8 cellular contexts compared by ENCODE assay signal in the genomic region with DNA sequence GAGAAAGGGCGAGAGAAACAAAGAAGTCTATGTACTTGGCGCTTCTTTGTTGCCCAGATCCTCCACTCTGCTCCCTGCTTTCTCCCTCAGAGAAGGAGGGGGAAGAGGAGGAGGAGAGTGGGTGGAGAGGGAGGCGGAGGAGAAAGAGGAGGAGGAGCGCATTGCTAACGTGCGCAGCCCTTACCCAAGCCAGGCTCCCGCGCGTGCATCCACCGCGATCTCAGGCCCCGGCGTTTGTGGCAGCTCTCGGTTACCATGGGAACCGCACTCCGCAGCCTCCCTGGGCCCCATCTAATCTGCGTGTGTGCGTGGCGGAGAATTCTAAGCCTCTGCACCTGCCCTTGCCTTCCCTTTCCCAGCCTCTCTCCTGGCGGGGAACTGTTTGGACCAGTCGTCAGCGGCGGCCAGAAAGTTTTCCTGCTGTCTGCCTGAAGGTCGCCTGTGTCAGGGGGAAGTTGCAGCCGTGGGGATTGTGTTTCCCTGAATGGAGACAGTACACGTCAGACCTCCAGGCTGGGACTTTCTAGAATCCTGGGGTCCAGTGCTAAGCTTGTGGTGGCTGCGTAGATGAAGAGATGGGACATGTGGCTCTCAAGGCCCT. TPM values are rescaled to one million over a fixed set of nuclear protein-coding genes. Genes with fewer than 3 reads are reported as not detected.
DNase-seq lines count a peak whose midpoint lies in the region; ATAC-seq, FAIRE-seq and TF ChIP-seq lines count a peak whose summit lies in the region.

A gene (minus strand): TSS at position 239 of the 601 bp plus-strand sequence. CDS start 18,734 bp downstream, outside the sequence.

- peak in 3 of 4 donors; percentile 11 to 51 (median 30) for ATAC-seq in right lobe of liver
- peak; percentile 54 for ATAC-seq in aorta (ENCODE audit: low FRiP score)
- no peak for ATAC-seq in GM21825 (IDR thresholded peaks at IDR 0.05; ENCODE audit: unreplicated experiment)
- ATAC-seq in HG03342 (IDR thresholded peaks at IDR 0.05; ENCODE audit: unreplicated experiment) = no peak

- no peak for FAIRE-seq in HTR-8/SVneo (lab: Jason Lieb, UNC)

- 21% methylated on average over 8 of the region's 27 CpGs for WGBS in right lobe of liver (ENCODE audit: insufficient coverage, low coverage, low lambda C conversion rate, missing lambda C conversion rate)
- WGBS in aorta, 2 donors = 3 to 4% methylated on average over 26 to 27 of the region's 27 CpGs

- H3K4me3 ChIP-seq in right lobe of liver (no peak within 1 kb of the TSS), aorta (ENCODE audit: low read length in 2 of 2) (no peak within 1 kb of the TSS)

- no peak for TF ChIP-seq CTCF in right lobe of liver (IDR thresholded peaks at IDR 0.05)

- H3K27me3 ChIP-seq in right lobe of liver (no peaks in the 10 kb centered on the region), aorta (ENCODE audit: control insufficient read depth in 1 of 2, insufficient read depth in 2 of 2, low read length in 1 of 2) (peaks cover 0 to 2% of the 10 kb centered on the region in 2 donors)

- peak; percentile 66 for DNase-seq in Ammon's horn (ENCODE audit: low spot score)
- DNase-seq in NCI-H1105 (lab: John Stamatoyannopoulos, UW) = peak; percentile 58
- peak in 52 of 61 donors; percentile 1 to 88 (median 30) for DNase-seq in caudate nucleus (lab: John Stamatoyannopoulos, UW)
- no peak for DNase-seq in right lobe of liver
- DNase-seq in aorta = peak in 1 of 2 donors; percentile 52
- no peak for DNase-seq in HTR-8/SVneo (ENCODE audit: insufficient read length, low spot score)

- TF ChIP-seq POLR2A in right lobe of liver (IDR thresholded peaks at IDR 0.05) = no peak

- intact Hi-C loops in right lobe of liver (cut with DNase I) = no loop called here
- intact Hi-C loops in aorta (cut with DNase I) = no loop called here

- no peaks in the 10 kb centered on the region for H3K4me1 ChIP-seq in right lobe of liver
- no peaks in the 10 kb centered on the region for H3K4me1 ChIP-seq in aorta (ENCODE audit: control insufficient read depth in 1 of 2, insufficient read depth in 2 of 2, low read length in 2 of 2)

- H3K9me3 ChIP-seq in right lobe of liver = no peaks in the 10 kb centered on the region
- no peaks in the 10 kb centered on the region for H3K9me3 ChIP-seq in aorta (ENCODE audit: control insufficient read depth, low read length)

- no peak within 1 kb of the TSS for H3K27ac ChIP-seq in caudate nucleus (ENCODE audit: low read depth, low read length)
- H3K27ac ChIP-seq in right lobe of liver = no peak within 1 kb of the TSS
- no peak within 1 kb of the TSS for H3K27ac ChIP-seq in aorta (ENCODE audit: low read depth in 1 of 2, low read length in 2 of 2)

- H3K36me3 ChIP-seq in right lobe of liver (no peaks in the 10 kb centered on the region), aorta (ENCODE audit: control insufficient read depth in 1 of 2, insufficient read depth in 2 of 2, low read length in 1 of 2) (no peaks in the 10 kb centered on the region)

RNA-seq across cellular contexts. Expression of the gene that starts here (rescaled TPM):
- total RNA-seq in right lobe of liver = not detected
- total RNA-seq in aorta = not detected
- polyA plus RNA-seq in aorta = not detected

Comparison
In these comparisons a context has a peak if more than half of its experiments do, and no peak if none do; other contexts are left out.
1. Peak in ATAC-seq in right lobe of liver; RNA of the gene not detected or under 1 TPM.
2. Peak in ATAC-seq in aorta; RNA of the gene not detected or under 1 TPM.
3. DNase-seq: peak in Ammon's horn (single experiment), NCI-H1105 (single experiment) and caudate nucleus (52 of 61); none in right lobe of liver (0 of 3) and HTR-8/SVneo (single experiment).